Comparison of ENCODE assay signal across 9 cellular contexts in the genomic region with DNA sequence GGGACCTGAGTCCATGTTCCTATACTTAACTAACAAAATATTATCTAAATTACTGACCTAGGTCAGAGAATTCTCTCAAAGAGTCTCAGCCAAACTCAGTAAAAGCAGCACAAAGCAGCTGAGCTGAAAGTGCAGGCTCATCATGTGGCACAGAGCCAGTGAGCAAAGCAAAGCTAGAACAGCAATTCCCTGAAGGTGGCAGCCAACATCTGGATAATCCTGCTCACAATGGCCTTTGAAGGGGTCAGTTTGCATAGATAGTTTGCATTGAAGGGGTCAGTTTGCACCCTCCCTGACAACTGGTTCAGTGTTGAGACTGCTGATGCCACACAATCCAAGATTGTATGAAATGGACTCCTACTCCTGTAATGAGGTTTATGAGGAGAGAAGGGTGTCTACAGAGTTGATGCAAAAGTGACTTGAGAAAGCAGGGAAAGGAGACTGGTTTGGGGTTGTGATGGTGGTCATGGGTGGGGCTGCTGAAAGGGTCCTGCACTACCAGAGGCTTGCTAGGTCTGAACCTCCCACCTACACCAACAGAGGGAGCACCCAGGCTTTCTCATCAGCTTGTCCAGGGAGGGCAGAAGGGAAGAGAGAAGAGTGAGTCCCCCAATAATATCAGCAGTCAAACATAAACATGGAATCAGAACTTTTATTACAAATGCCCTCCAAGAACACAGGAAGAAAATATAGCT. TPM values are rescaled to one million over a fixed set of nuclear protein-coding genes. Genes with fewer than 3 reads are reported as not detected.
DNase-seq lines count a peak whose midpoint lies in the region; ATAC-seq, FAIRE-seq and TF ChIP-seq lines count a peak whose summit lies in the region.
"Had no signal": no experiment of that assay in that cellular context is flagged by ENCODE, and none has a peak within 500 bp of the region (broad histone marks: within the 10 kb centered on the region; RNA-seq: fewer than 3 reads in every experiment).

No MANE protein-coding gene starts in this region.

- no peaks in the 10 kb centered on the region; the same call in 1 of the 2 replicates for H3K23me2 ChIP-seq in H1 (ENCODE audit: low read depth, low read length)

- H2AK5ac ChIP-seq in H1 (ENCODE audit: low read depth, low read length), result no peak overlapping the region

- H3K79me2 ChIP-seq in H1 (ENCODE audit: control insufficient read depth in 1 of 2, insufficient read depth in 2 of 2, low read length in 2 of 2), result no peaks in the 10 kb centered on the region

- no peak overlapping the region for H4K5ac ChIP-seq in H1 (ENCODE audit: insufficient read length, low read depth, low read length)

- no peak overlapping the region for H3K14ac ChIP-seq in H1 (ENCODE audit: insufficient read length)

- no peak overlapping the region for H4K91ac ChIP-seq in H1 (replicated peaks; ENCODE audit: insufficient read length, low read length)

- H2AFZ ChIP-seq in H1 (ENCODE audit: low read length), result peak overlapping the region; percentile 93; the same call in 1 of the 2 replicates

- H3K27me3 Mint-ChIP-seq in type B pancreatic cell (no peaks in the 10 kb centered on the region), T-helper 17 cell (peaks cover 53% of the 10 kb centered on the region)
- H3K27me3 Mint-ChIP-seq in activated T-helper 17 cell treated with anti-CD3 and anti-CD28 coated beads, Interleukin-2, amount 50 U/mL, for 72 hours, result peaks cover 21% of the 10 kb centered on the region

- H3K4ac ChIP-seq in H1 (replicated peaks; ENCODE audit: insufficient read length, low read depth, low read length), result no peak overlapping the region

- H3K36me3 ChIP-seq in H1 (ENCODE audit: control insufficient read depth in 2 of 4, insufficient read depth in 4 of 4, low read length in 3 of 4), result no peaks in the 10 kb centered on the region

- H3K9ac ChIP-seq in H1 (replicated peaks in 1 of 4; ENCODE audit: extremely low read depth in 1 of 4, low read depth in 3 of 4, low read length in 3 of 4), result no peak overlapping the region

- H3K4me2 ChIP-seq in H1 (ENCODE audit: insufficient read depth in 1 of 2, low read depth in 2 of 2, low read length in 2 of 2), result no peak overlapping the region

- H3K4me3 ChIP-seq in AG10803 (ENCODE audit: low read length) (no peak overlapping the region), H1 (ENCODE audit: extremely low read depth in 1 of 4, insufficient read depth in 2 of 4, low read depth in 3 of 4, low read length in 4 of 4) (no peak overlapping the region)
- H3K4me3 ChIP-seq: skin epidermis had no signal

- H3K27me3 ChIP-seq in H1 (replicated peaks in 1 of 4; ENCODE audit: control insufficient read depth in 3 of 4, extremely low read depth in 1 of 4, insufficient read depth in 3 of 4, low read length in 3 of 4), result no peaks in the 10 kb centered on the region

- no peak overlapping the region for H3K56ac ChIP-seq in H1 (replicated peaks; ENCODE audit: insufficient read length, low read depth, low read length)

- peak; percentile 48 for ATAC-seq in GM19438 (IDR thresholded peaks at IDR 0.05; ENCODE audit: low read depth, unreplicated experiment)
- peak; percentile 35 for ATAC-seq in HG03378 (IDR thresholded peaks at IDR 0.05; ENCODE audit: unreplicated experiment)
- no peak for ATAC-seq in activated T-helper 17 cell treated with anti-CD3 and anti-CD28 coated beads, Interleukin-2, amount 50 U/mL, for 72 hours (replicated peaks)
- ATAC-seq in T-helper 17 cell, result no peak

- H2BK12ac ChIP-seq in H1 (ENCODE audit: low read depth, low read length), result no peak overlapping the region; the same call in 1 of the 2 replicates

- H3K23ac ChIP-seq in H1 (ENCODE audit: insufficient read length), result no peak overlapping the region

- peak; percentile 93 for FAIRE-seq in H1 (lab: Jason Lieb, UNC)

- H4K20me1 ChIP-seq in H1 (replicated peaks in 1 of 2; ENCODE audit: control insufficient read depth in 1 of 2, insufficient read depth in 2 of 2, low read length in 2 of 2), result no peaks in the 10 kb centered on the region

- H4K8ac ChIP-seq in H1 (ENCODE audit: extremely low read depth, insufficient read depth, low read length), result no peak overlapping the region

- H3K79me1 ChIP-seq in H1 (ENCODE audit: low read depth, low read length), result no peaks in the 10 kb centered on the region

- H3K36me3 Mint-ChIP-seq in type B pancreatic cell (no peaks in the 10 kb centered on the region), T-helper 17 cell (ENCODE audit: low read depth) (peaks cover 3% of the 10 kb centered on the region)
- H3K36me3 Mint-ChIP-seq in activated T-helper 17 cell treated with anti-CD3 and anti-CD28 coated beads, Interleukin-2, amount 50 U/mL, for 72 hours (ENCODE audit: low read depth), result no peaks in the 10 kb centered on the region

- POLR2A ChIA-PET in H1 (lab: Charles Lee; ENCODE audit: partially characterized antibody) (interaction anchor here (1.5 kb wide), 1 partner anchor 43 kb away, joined by 3 read pairs; no protein-coding TSS in a partner anchor), RWPE1 (lab: Yijun Ruan, JAX; ENCODE audit: low non-redundant PET) (no interaction called here)

- H2BK15ac ChIP-seq in H1 (ENCODE audit: low read length), result no peak overlapping the region

- H3K27ac ChIP-seq in H1 (ENCODE audit: low read depth, low read length) (no peak overlapping the region), RWPE1 (no peak overlapping the region)
- H3K27ac ChIP-seq: skin epidermis had no signal

- H3K27ac Mint-ChIP-seq in type B pancreatic cell, result no peak overlapping the region
- H3K27ac Mint-ChIP-seq in activated T-helper 17 cell treated with anti-CD3 and anti-CD28 coated beads, Interleukin-2, amount 50 U/mL, for 72 hours, result no peak overlapping the region
- no peak overlapping the region for H3K27ac Mint-ChIP-seq in T-helper 17 cell

- no peak overlapping the region for H2BK20ac ChIP-seq in H1 (ENCODE audit: low read length)

- peak; percentile 56 to 58 for TF ChIP-seq RAD21 in H1 (IDR thresholded peaks at IDR 0.05 in 1 of 2, conservative IDR thresholded peaks at IDR 0.05 in 1 of 2; ENCODE audit: low read depth in 2 of 2, low read length in 2 of 2)

- TF ChIP-seq CTCF in AG10803 (conservative IDR thresholded peaks at IDR 0.05; ENCODE audit: low read length), result peak; percentile 28
- TF ChIP-seq CTCF in H1 (IDR thresholded peaks at IDR 0.05; ENCODE audit: control extremely low read depth in 1 of 3, insufficient read depth in 1 of 3, low read depth in 1 of 3, low read length in 3 of 3), result peak; percentile 44 to 67 (median 57)
- TF ChIP-seq CTCF in type B pancreatic cell (conservative IDR thresholded peaks at IDR 0.05), result peak; percentile 34
- TF ChIP-seq CTCF in RWPE1 (conservative IDR thresholded peaks at IDR 0.05; ENCODE audit: low read depth), result no peak

- no peak for TF ChIP-seq EP300 in H1 (IDR thresholded peaks at IDR 0.05; ENCODE audit: borderline replicate concordance in 1 of 2, low read depth in 2 of 2, low read length in 2 of 2)

- H3K18ac ChIP-seq in H1 (ENCODE audit: extremely low read depth, low read length), result no peak overlapping the region

- no peaks in the 10 kb centered on the region; a peak in 1 of 7 replicates for H3K4me1 ChIP-seq in H1 (replicated peaks in 1 of 4; ENCODE audit: control insufficient read depth in 3 of 4, insufficient read depth in 4 of 4, low read length in 3 of 4)

- no peak overlapping the region for H3K4me3 Mint-ChIP-seq in type B pancreatic cell
- no peak overlapping the region for H3K4me3 Mint-ChIP-seq in activated T-helper 17 cell treated with anti-CD3 and anti-CD28 coated beads, Interleukin-2, amount 50 U/mL, for 72 hours
- H3K4me3 Mint-ChIP-seq in T-helper 17 cell, result no peak overlapping the region

- no peak for TF ChIP-seq POLR2A in H1 (IDR thresholded peaks at IDR 0.05; ENCODE audit: control extremely low read depth in 1 of 2, low read depth in 2 of 2, low read length in 2 of 2)

- no peak overlapping the region for H2BK120ac ChIP-seq in H1 (replicated peaks; ENCODE audit: low read depth, low read length)

- H3K9me3 ChIP-seq in H1 (ENCODE audit: insufficient read depth in 2 of 2, low read depth in 1 of 2, low read length in 1 of 2) (no peaks in the 10 kb centered on the region), T-helper 17 cell (ENCODE audit: control insufficient read depth, low read length, poor library complexity, severe bottlenecking) (no peaks in the 10 kb centered on the region)

- H3K9me3 Mint-ChIP-seq in type B pancreatic cell, result no peaks in the 10 kb centered on the region
- no peaks in the 10 kb centered on the region for H3K9me3 Mint-ChIP-seq in activated T-helper 17 cell treated with anti-CD3 and anti-CD28 coated beads, Interleukin-2, amount 50 U/mL, for 72 hours

- H3K4me1 Mint-ChIP-seq in type B pancreatic cell (ENCODE audit: unreplicated experiment) (no peaks in the 10 kb centered on the region), T-helper 17 cell (no peaks in the 10 kb centered on the region)
- no peaks in the 10 kb centered on the region for H3K4me1 Mint-ChIP-seq in activated T-helper 17 cell treated with anti-CD3 and anti-CD28 coated beads, Interleukin-2, amount 50 U/mL, for 72 hours

- CTCF ChIA-PET in H1 (lab: Charles Lee; ENCODE audit: partially characterized antibody), result interaction anchor here (0.6 to 13.7 kb wide), 29 partner anchors 13 to 1150 kb away, joined by 3 to 279 read pairs (median 5); a partner anchor contains a TSS
- CTCF ChIA-PET in RWPE1 (lab: Yijun Ruan, JAX), result interaction anchor here (0.6 to 1.5 kb wide), 3 partner anchors 12 to 1293 kb away, joined by 3 read pairs; no protein-coding TSS in a partner anchor

- no peak overlapping the region for H2BK5ac ChIP-seq in H1 (ENCODE audit: low read depth, low read length)

- DNase-seq in AG10803 (ENCODE audit: low read depth) (peak; percentile 48), H1 (ENCODE audit: low read depth in 1 of 2, low spot score in 2 of 2) (no peak), type B pancreatic cell (ENCODE audit: extremely low spot score, unreplicated experiment) (no peak), RWPE1 (ENCODE audit: low spot score) (no peak), T-helper 17 cell (no peak)

TF ChIP-seq in H1, 55 proteins besides CTCF, POLR2A, EP300 and RAD21 (continues in another document):
- TF ChIP-seq SRF (IDR thresholded peaks at IDR 0.05; ENCODE audit: low read depth, low read length) (no peak), SP2 (IDR thresholded peaks at IDR 0.05; ENCODE audit: low read length) (no peak), SP4 (IDR thresholded peaks at IDR 0.05; ENCODE audit: low read length) (no peak)

RNA-seq across cellular contexts. Expression of a gene that starts 39.7 kb away (rescaled TPM):
- 4.1 and 5.0 TPM in 2 replicates for total RNA-seq in H1 (2021; fragmentation: NEBNext Ultra II Directional; extraction: Animal tissue kit (Norgen Biotek cat#: 25700))
- polyA plus RNA-seq in H1 (2011; rRNA removed), result 0.05 and 0.18 TPM in 2 replicates
- 0.18 TPM for polyA plus RNA-seq in H1 (2011; cell fraction: cytosol; rRNA removed)
- 0.07 TPM for polyA plus RNA-seq in H1 (2011; cell fraction: nucleus; rRNA removed)
- 0.23 to 0.46 TPM (median 0.41 TPM) in 4 replicates for polyA plus RNA-seq in H1 (2012, experiment 1 of 2)
- not detected for polyA plus RNA-seq in H1 (2012, experiment 2 of 2)
- polyA plus RNA-seq in H1 (2013, experiment 1 of 2), result 3.1 TPM
- 3.6 TPM for polyA plus RNA-seq in H1 (2013, experiment 2 of 2)
- 0.93 and 1.2 TPM in 2 replicates for polyA minus RNA-seq in H1 (2011; rRNA and poly(A)+ RNA removed)
- polyA minus RNA-seq in H1 (2011; cell fraction: cytosol; rRNA and poly(A)+ RNA removed), result not detected
- polyA minus RNA-seq in H1 (2011; cell fraction: nucleus; rRNA and poly(A)+ RNA removed), result 0.70 TPM
- total RNA-seq in type B pancreatic cell (ENCODE audit: low replicate concordance), result 2.1 and 2.6 TPM in 2 replicates
- total RNA-seq in activated T-helper 17 cell treated with anti-CD3 and anti-CD28 coated beads, Interleukin-2, amount 50 U/mL, for 72 hours, result 1 to 10 TPM; 1.1 to 1.7 TPM
- total RNA-seq in T-helper 17 cell, result under 1 TPM in 1 of 2 donors, not detected in 1; 0.45 TPM

Comparison
In these comparisons a context has a peak if more than half of its experiments do, and no peak if none do; other contexts are left out.
1. ATAC-seq: peak in GM19438 (single experiment) and HG03378 (single experiment); none in activated T-helper 17 cell treated with anti-CD3 and anti-CD28 coated beads, Interleukin-2, amount 50 U/mL, for 72 hours (single experiment) and T-helper 17 cell (single experiment).